In genomic region chr3:184553385-184553784, GRCh38 we compare ENCODE assay signal across 16 cellular contexts. TPM values are rescaled to one million over a fixed set of nuclear protein-coding genes. Genes with fewer than 3 reads are reported as not detected.
DNase-seq lines count a peak whose midpoint lies in the region; ATAC-seq and TF ChIP-seq lines count a peak whose summit lies in the region.
"Had no signal": no experiment of that assay in that cellular context is flagged by ENCODE, and none has a peak within 500 bp of the region (broad histone marks: within the 10 kb centered on the region; RNA-seq: fewer than 3 reads in every experiment).

No MANE protein-coding gene starts in this region.

- H3K27me3 ChIP-seq in mesendoderm (ENCODE audit: insufficient read depth, low read length, poor library complexity) (no peaks in the 10 kb centered on the region), Caco-2 (replicated peaks; ENCODE audit: control insufficient read depth, insufficient read depth, low read length) (peaks cover 1% of the 10 kb centered on the region; the same call in 1 of the 2 replicates)

- no peak for TF ChIP-seq CTCF in Caco-2 (IDR thresholded peaks at IDR 0.05; ENCODE audit: insufficient read depth in 1 of 2, low read depth in 1 of 2, low read length in 1 of 2, severe bottlenecking in 1 of 2, unreplicated experiment in 1 of 2)

- POLR2A ChIA-PET in activated naive CD8-positive, alpha-beta T cell treated with anti-CD3 and anti-CD28 coated beads, Interleukin-2, amount 10 ng/mL, durations not matched to agents 7 days and 5 days (lab: Charles Lee), result no interaction called here
- POLR2A ChIA-PET in Caco-2 (lab: Charles Lee), result no interaction called here

- H3K79me1 ChIP-seq in mesendoderm (ENCODE audit: low read length), result no peaks in the 10 kb centered on the region

- intact Hi-C loops in Caco-2 (cut with micrococcal nuclease; ENCODE audit: unreplicated experiment), result no loop called here

- no peaks in the 10 kb centered on the region for H3K36me3 Mint-ChIP-seq in activated naive CD8-positive, alpha-beta T cell treated with anti-CD3 and anti-CD28 coated beads, Interleukin-2, amount 10 ng/mL, durations not matched to agents 7 days and 5 days
- no peaks in the 10 kb centered on the region for H3K36me3 Mint-ChIP-seq in activated naive CD8-positive, alpha-beta T cell treated with anti-CD3 and anti-CD28 coated beads, Interleukin-2, amount 50 U/mL, for 24 hours (ENCODE audit: low read depth)
- no peaks in the 10 kb centered on the region for H3K36me3 Mint-ChIP-seq in Caco-2 (ENCODE audit: insufficient read depth, unreplicated experiment)

- no peak overlapping the region for H4K5ac ChIP-seq in mesendoderm (ENCODE audit: low read length)

- CTCF ChIA-PET in Caco-2 (lab: Charles Lee), result no interaction called here

- H2AK5ac ChIP-seq in mesendoderm (ENCODE audit: low read length), result no peak overlapping the region

- no peak overlapping the region for H3K4ac ChIP-seq in mesendoderm (ENCODE audit: low read depth, low read length)

- no peak overlapping the region for H3K27ac ChIP-seq in mesendoderm (ENCODE audit: low read depth, low read length)
- H3K27ac ChIP-seq in substantia nigra (ENCODE audit: low read depth, low read length, poor library complexity, severe bottlenecking), result no peak overlapping the region
- H3K27ac ChIP-seq: KMS-11, RWPE1 had no signal

- peak; percentile 2 for DNase-seq in activated naive CD8-positive, alpha-beta T cell treated with anti-CD3 and anti-CD28 coated beads, Interleukin-2, amount 10 ng/mL, durations not matched to agents 7 days and 5 days
- DNase-seq in activated naive CD8-positive, alpha-beta T cell treated with anti-CD3 and anti-CD28 coated beads, Interleukin-2, amount 50 U/mL, for 24 hours, result no peak
- DNase-seq in cerebellum (ENCODE audit: low spot score), result peak; percentile 81
- no peak for DNase-seq in mesendoderm
- peak in 34 of 49 donors; percentile 6 to 83 (median 45) for DNase-seq in substantia nigra (lab: John Stamatoyannopoulos, UW)
- no peak for DNase-seq in Caco-2
- DNase-seq in NCI-H510A treated with DMSO at 0.1 percent for 48 hours (lab: John Stamatoyannopoulos, UW), result no peak
- DNase-seq in activated naive CD4-positive, alpha-beta T cell treated with Interleukin-2 at 50 U/mL for 16 hours, result no peak
- DNase-seq: NCI-H1092; NCI-H2107; NCI-H345; NCI-H69; NK-92 treated with Interleukin-12 subunit alpha and Interleukin-12 subunit beta, amount 100 ng/mL, for 24 hours; OCI-M1 had no signal

- no peak for ATAC-seq in activated naive CD8-positive, alpha-beta T cell treated with anti-CD3 and anti-CD28 coated beads, Interleukin-2, amount 10 ng/mL, durations not matched to agents 7 days and 5 days (ENCODE audit: low read depth)
- ATAC-seq in activated naive CD8-positive, alpha-beta T cell treated with anti-CD3 and anti-CD28 coated beads, Interleukin-2, amount 50 U/mL, for 24 hours, result no peak

- peaks cover 11% of the 10 kb centered on the region for H3K27me3 Mint-ChIP-seq in activated naive CD8-positive, alpha-beta T cell treated with anti-CD3 and anti-CD28 coated beads, Interleukin-2, amount 10 ng/mL, durations not matched to agents 7 days and 5 days
- peaks cover 31% of the 10 kb centered on the region for H3K27me3 Mint-ChIP-seq in activated naive CD8-positive, alpha-beta T cell treated with anti-CD3 and anti-CD28 coated beads, Interleukin-2, amount 50 U/mL, for 24 hours
- H3K27me3 Mint-ChIP-seq in Caco-2 (ENCODE audit: insufficient read depth, unreplicated experiment), result peaks cover 19% of the 10 kb centered on the region

- no peaks in the 10 kb centered on the region for H3K36me3 ChIP-seq in mesendoderm (ENCODE audit: control insufficient read depth, insufficient read depth, low read length)
- H3K36me3 ChIP-seq in Caco-2 (ENCODE audit: control insufficient read depth, insufficient read depth, low read length), result no peaks in the 10 kb centered on the region

- H3K4me3 ChIP-seq in mesendoderm (ENCODE audit: low read length) (no peak overlapping the region), Caco-2 (ENCODE audit: low read depth, low read length) (no peak overlapping the region)

- H3K4me1 ChIP-seq in mesendoderm (ENCODE audit: control insufficient read depth, low read depth, low read length) (peaks cover 3% of the 10 kb centered on the region), Caco-2 (no peaks in the 10 kb centered on the region)

- H3K56ac ChIP-seq in mesendoderm (ENCODE audit: low read length), result peak overlapping the region; percentile 25

- H3K27ac Mint-ChIP-seq in activated naive CD8-positive, alpha-beta T cell treated with anti-CD3 and anti-CD28 coated beads, Interleukin-2, amount 10 ng/mL, durations not matched to agents 7 days and 5 days, result no peak overlapping the region
- H3K27ac Mint-ChIP-seq in activated naive CD8-positive, alpha-beta T cell treated with anti-CD3 and anti-CD28 coated beads, Interleukin-2, amount 50 U/mL, for 24 hours, result no peak overlapping the region
- H3K27ac Mint-ChIP-seq in Caco-2 (ENCODE audit: unreplicated experiment), result no peak overlapping the region

- no peak overlapping the region for H2BK5ac ChIP-seq in mesendoderm (ENCODE audit: low read length)

- H3K18ac ChIP-seq in mesendoderm (ENCODE audit: low read length), result no peak overlapping the region

- no peak overlapping the region for H2BK120ac ChIP-seq in mesendoderm (ENCODE audit: low read depth, low read length)

- no peak overlapping the region for H2BK15ac ChIP-seq in mesendoderm (replicated peaks; ENCODE audit: low read depth)

- no peak overlapping the region for H3K4me3 Mint-ChIP-seq in activated naive CD8-positive, alpha-beta T cell treated with anti-CD3 and anti-CD28 coated beads, Interleukin-2, amount 10 ng/mL, durations not matched to agents 7 days and 5 days
- H3K4me3 Mint-ChIP-seq in activated naive CD8-positive, alpha-beta T cell treated with anti-CD3 and anti-CD28 coated beads, Interleukin-2, amount 50 U/mL, for 24 hours, result no peak overlapping the region
- no peak overlapping the region for H3K4me3 Mint-ChIP-seq in Caco-2 (ENCODE audit: unreplicated experiment)

- H3K4me1 Mint-ChIP-seq in activated naive CD8-positive, alpha-beta T cell treated with anti-CD3 and anti-CD28 coated beads, Interleukin-2, amount 10 ng/mL, durations not matched to agents 7 days and 5 days, result no peaks in the 10 kb centered on the region
- H3K4me1 Mint-ChIP-seq in activated naive CD8-positive, alpha-beta T cell treated with anti-CD3 and anti-CD28 coated beads, Interleukin-2, amount 50 U/mL, for 24 hours, result peaks cover 18% of the 10 kb centered on the region
- H3K4me1 Mint-ChIP-seq in Caco-2 (ENCODE audit: low read depth, unreplicated experiment), result no peaks in the 10 kb centered on the region

- H3K9ac ChIP-seq in mesendoderm (ENCODE audit: low read length), result no peak overlapping the region
- H3K9ac ChIP-seq: KMS-11 had no signal

- no peak overlapping the region for H3K4me2 ChIP-seq in mesendoderm (ENCODE audit: low read length)
- H3K4me2 ChIP-seq: KMS-11 had no signal

- BruUV-seq in Caco-2 (replicated peaks; lab: Mats Ljungman, UMichigan), result no TSS peak

- H4K8ac ChIP-seq in mesendoderm (ENCODE audit: low read depth, low read length), result no peak overlapping the region

- H3K23ac ChIP-seq in mesendoderm (ENCODE audit: low read length), result no peak overlapping the region

- WGBS in mesendoderm (ENCODE audit: extremely low coverage, insufficient coverage, low lambda C conversion rate), result no CpG with 5 or more reads among the region's 4 CpGs

- H3K79me2 ChIP-seq in mesendoderm (ENCODE audit: control insufficient read depth, insufficient read depth, low read length), result no peaks in the 10 kb centered on the region

- no peaks in the 10 kb centered on the region for H3K9me3 Mint-ChIP-seq in activated naive CD8-positive, alpha-beta T cell treated with anti-CD3 and anti-CD28 coated beads, Interleukin-2, amount 10 ng/mL, durations not matched to agents 7 days and 5 days
- H3K9me3 Mint-ChIP-seq in activated naive CD8-positive, alpha-beta T cell treated with anti-CD3 and anti-CD28 coated beads, Interleukin-2, amount 50 U/mL, for 24 hours, result no peaks in the 10 kb centered on the region
- H3K9me3 Mint-ChIP-seq in Caco-2 (ENCODE audit: unreplicated experiment), result no peaks in the 10 kb centered on the region

- no peaks in the 10 kb centered on the region for H3K9me3 ChIP-seq in Caco-2

RNA-seq across cellular contexts. Expression of gene EPHB3, which starts 8.2 kb away (rescaled TPM):
- total RNA-seq in activated naive CD8-positive, alpha-beta T cell treated with anti-CD3 and anti-CD28 coated beads, Interleukin-2, amount 10 ng/mL, durations not matched to agents 7 days and 5 days, result under 1 TPM in 1 of 2 experiments, not detected in 1; 0.25 TPM
- total RNA-seq in cerebellum (9.2 TPM), Caco-2 (2022) (5.6 and 6.9 TPM in 2 replicates)
- 2.4 TPM for polyA plus RNA-seq in mesendoderm (2013, experiment 1 of 2)
- polyA plus RNA-seq in mesendoderm (2013, experiment 2 of 2), result 1.9 TPM

Comparison
In these comparisons a context has a peak if more than half of its experiments do, and no peak if none do; other contexts are left out.
1. DNase-seq: peak in activated naive CD8-positive, alpha-beta T cell treated with anti-CD3 and anti-CD28 coated beads, Interleukin-2, amount 10 ng/mL, durations not matched to agents 7 days and 5 days (single experiment), cerebellum (single experiment) and substantia nigra (34 of 49); none in activated naive CD8-positive, alpha-beta T cell treated with anti-CD3 and anti-CD28 coated beads, Interleukin-2, amount 50 U/mL, for 24 hours (single experiment), mesendoderm (single experiment), Caco-2 (0 of 2), NCI-H510A treated with DMSO at 0.1 percent for 48 hours (single experiment) and activated naive CD4-positive, alpha-beta T cell treated with Interleukin-2 at 50 U/mL for 16 hours (single experiment).